Comparison of ENCODE assay signal across 12 cellular contexts in the genomic region with DNA sequence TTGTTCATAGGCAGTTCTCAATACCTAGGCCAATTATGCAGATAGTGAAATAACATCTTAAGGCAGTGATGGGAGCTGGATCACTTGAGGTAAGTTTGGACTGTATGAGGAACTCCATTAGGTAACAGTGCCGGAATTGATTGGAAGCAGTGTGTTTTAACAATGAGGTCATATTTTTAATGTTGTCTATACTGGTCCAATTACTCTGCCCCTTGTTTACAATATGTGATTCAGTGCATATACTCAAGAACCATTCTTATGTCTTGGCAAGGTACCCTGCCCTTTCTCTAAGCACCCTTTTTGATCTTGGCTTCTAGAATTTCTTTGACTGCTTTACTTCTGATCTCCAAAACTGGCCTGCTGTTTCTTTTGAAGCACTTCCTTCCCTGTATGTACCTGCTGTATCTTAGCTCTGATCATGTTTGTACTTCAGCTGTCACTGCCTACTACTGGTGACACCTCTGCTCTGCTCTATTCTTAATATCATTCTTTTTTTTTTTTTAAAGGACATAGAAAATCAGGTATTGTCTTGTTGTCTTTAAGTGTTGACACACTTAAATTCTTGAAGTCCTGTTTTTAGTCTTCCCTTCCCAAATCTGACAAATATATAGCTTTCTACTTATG. TPM values are rescaled to one million over a fixed set of nuclear protein-coding genes. Genes with fewer than 3 reads are reported as not detected.
A peak's percentile ranks its signal among the peaks of the same experiment; 100 is the strongest.
DNase-seq lines count a peak whose midpoint lies in the region; ATAC-seq, FAIRE-seq and TF ChIP-seq lines count a peak whose summit lies in the region.
"Had no signal": no experiment of that assay in that cellular context is flagged by ENCODE, and none has a peak within 500 bp of the region (broad histone marks: within the 10 kb centered on the region; RNA-seq: fewer than 3 reads in every experiment).

No MANE protein-coding gene starts in this region.

- H3K36me3 Mint-ChIP-seq in CD4-positive, alpha-beta T cell (ENCODE audit: low read depth): no peaks in the 10 kb centered on the region
- H3K36me3 Mint-ChIP-seq in T-helper 17 cell (ENCODE audit: low read depth): no peaks in the 10 kb centered on the region

- no peaks in the 10 kb centered on the region for H3K9me3 Mint-ChIP-seq in CD4-positive, alpha-beta T cell
- H3K9me3 Mint-ChIP-seq: activated T-helper 2 cell treated with anti-CD3 and anti-CD28 coated beads, Interferon-gamma antibody, Interleukin-2, Interleukin-4, amounts not matched to agents 10 μg/mL and 5 μg/mL and 100 μg/mL, durations not matched to agents 14 hours and 24 hours and 36 hours had no signal

- peak overlapping the region; percentile 40 for H3K4me3 Mint-ChIP-seq in CD4-positive, alpha-beta T cell
- H3K4me3 Mint-ChIP-seq in T-helper 17 cell: no peak overlapping the region

- H2AFZ ChIP-seq in HepG2 (ENCODE audit: low read length): no peak overlapping the region

- H3K4me3 ChIP-seq in HepG2 (replicated peaks in 1 of 3; ENCODE audit: insufficient read depth in 1 of 3, low read depth in 2 of 3, low read length in 3 of 3) (no peak overlapping the region), esophagus muscularis mucosa (no peak overlapping the region)
- H3K4me3 ChIP-seq: heart right ventricle, right atrium auricular region had no signal

- WGBS in HepG2 (ENCODE audit: low lambda C conversion rate): 88% methylated on average over 1 of the region's 1 CpG
- 78% methylated on average over 1 of the region's 1 CpG for WGBS in esophagus muscularis mucosa

- H3K27ac Mint-ChIP-seq in CD4-positive, alpha-beta T cell: peak overlapping the region; percentile 88
- peak overlapping the region; percentile 93 for H3K27ac Mint-ChIP-seq in T-helper 17 cell

- TF ChIP-seq POLR2A in HepG2 (IDR thresholded peaks at IDR 0.05; ENCODE audit: insufficient read depth in 1 of 2, low read depth in 2 of 2, low read length in 2 of 2) (no peak), esophagus muscularis mucosa (IDR thresholded peaks at IDR 0.05; ENCODE audit: low read depth) (no peak)

- TF ChIP-seq EP300 in HepG2 (IDR thresholded peaks at IDR 0.05; ENCODE audit: low read depth in 2 of 2, low read length in 2 of 2) (no peak), HepG2 (CRISPR knock-in tag; IDR thresholded peaks at IDR 0.05; ENCODE audit: borderline replicate concordance) (no peak), esophagus muscularis mucosa (IDR thresholded peaks at IDR 0.05) (no peak)

- no TSS peak for BruUV-seq in HepG2 (replicated peaks; lab: Mats Ljungman, UMichigan)

- no peaks in the 10 kb centered on the region for H3K27me3 Mint-ChIP-seq in CD4-positive, alpha-beta T cell
- no peaks in the 10 kb centered on the region for H3K27me3 Mint-ChIP-seq in T-helper 17 cell

- no peak for TF ChIP-seq CTCF in CD4-positive, alpha-beta T cell (IDR thresholded peaks at IDR 0.05)
- TF ChIP-seq CTCF in HepG2 (CRISPR knock-in tag; IDR thresholded peaks at IDR 0.05): no peak
- no peak for TF ChIP-seq CTCF in esophagus muscularis mucosa (IDR thresholded peaks at IDR 0.05)

- ATAC-seq in CD4-positive, alpha-beta T cell (ENCODE audit: poor library complexity): peak; percentile 66
- ATAC-seq in T-helper 17 cell (peak; percentile 66), HepG2 (no peak)
- ATAC-seq: heart right ventricle had no signal

- H3K9me3 ChIP-seq in CD4-positive, alpha-beta T cell (ENCODE audit: control insufficient read depth, low read length): no peaks in the 10 kb centered on the region
- H3K9me3 ChIP-seq in T-helper 17 cell (ENCODE audit: control insufficient read depth, low read length, poor library complexity, severe bottlenecking): no peaks in the 10 kb centered on the region
- H3K9me3 ChIP-seq in HepG2 (ENCODE audit: low read length): no peaks in the 10 kb centered on the region
- H3K9me3 ChIP-seq in esophagus muscularis mucosa: no peaks in the 10 kb centered on the region
- H3K9me3 ChIP-seq: heart right ventricle, right atrium auricular region had no signal

- H3K36me3 ChIP-seq in HepG2 (replicated peaks in 1 of 2; ENCODE audit: control insufficient read depth in 1 of 2, insufficient read depth in 2 of 2, low read length in 2 of 2): no peaks in the 10 kb centered on the region
- no peaks in the 10 kb centered on the region for H3K36me3 ChIP-seq in esophagus muscularis mucosa
- H3K36me3 ChIP-seq: heart right ventricle, right atrium auricular region had no signal

- FAIRE-seq in HepG2 (lab: Jason Lieb, UNC): no peak

- no peaks in the 10 kb centered on the region for H4K20me1 ChIP-seq in HepG2 (ENCODE audit: insufficient read depth, low read length)

- no peaks in the 10 kb centered on the region for H3K27me3 ChIP-seq in CD4-positive, alpha-beta T cell (ENCODE audit: control insufficient read depth, insufficient read depth, low read length)
- no peaks in the 10 kb centered on the region for H3K27me3 ChIP-seq in HepG2 (ENCODE audit: control insufficient read depth in 1 of 2, insufficient read depth in 2 of 2, low read length in 2 of 2)
- H3K27me3 ChIP-seq in esophagus muscularis mucosa: no peaks in the 10 kb centered on the region
- H3K27me3 ChIP-seq: heart right ventricle, right atrium auricular region had no signal

- H3K27ac ChIP-seq in CD4-positive, alpha-beta T cell (ENCODE audit: low read depth, low read length): peak overlapping the region; percentile 23
- H3K27ac ChIP-seq in HepG2 (ENCODE audit: extremely low read length, insufficient read depth, low read length) (no peak overlapping the region), esophagus muscularis mucosa (replicated peaks in 1 of 4) (no peak overlapping the region)
- H3K27ac ChIP-seq: heart right ventricle, right atrium auricular region had no signal

- CTCF ChIA-PET in CD4-positive, alpha-beta T cell (lab: Charles Lee): interaction anchor here (1.2 to 3.2 kb wide), 6 partner anchors 8 to 583 kb away, joined by 3 to 13 read pairs (median 5); partner anchors contain the start of gene C1GALT1
- CTCF ChIA-PET in HepG2 (lab: Yijun Ruan, JAX; ENCODE audit: low intra/inter-chr PET ratio, low total read pairs): no interaction called here

- TF ChIP-seq RAD21 in HepG2 (CRISPR knock-in tag; IDR thresholded peaks at IDR 0.05): no peak

- in situ Hi-C loops in HepG2 (cut with HindIII; ENCODE audit: extremely low pct_ligation_motif_present, low pct_unique_long_range_greater_than_20kb): no loop called here

- DNase-seq in CD4-positive, alpha-beta T cell: no peak
- DNase-seq in ELR (ENCODE audit: low read depth): peak; percentile 15
- no peak for DNase-seq in T-helper 17 cell
- DNase-seq in HepG2 (ENCODE audit: low spot score): no peak
- no peak for DNase-seq in HT-29 (ENCODE audit: low spot score)
- DNase-seq in NCI-H128 (lab: John Stamatoyannopoulos, UW; ENCODE audit: unreplicated experiment): no peak
- DNase-seq in esophagus muscularis mucosa (ENCODE audit: extremely low spot score): no peak
- no peak for DNase-seq in NCI-H1694 (lab: John Stamatoyannopoulos, UW)
- DNase-seq: heart right ventricle, NCI-H1092 treated with DMSO at 0.1 percent for 48 hours had no signal

- intact Hi-C loops in CD4-positive, alpha-beta T cell (cut with DNase I, micrococcal nuclease): loop anchor here (5.0 to 10.0 kb wide), 6 partner anchors 167 to 667 kb away; no protein-coding TSS in a partner anchor
- intact Hi-C loops in HepG2 (cut with micrococcal nuclease; ENCODE audit: unreplicated experiment): loop anchor here (5.0 to 10.0 kb wide), 5 partner anchors 122 to 450 kb away; partner anchors contain the start of gene UMAD1
- intact Hi-C loops in esophagus muscularis mucosa (cut with DNase I): no loop called here

- POLR2A ChIA-PET in CD4-positive, alpha-beta T cell (lab: Charles Lee): interaction anchor here (0.6 to 2.5 kb wide), 15 partner anchors 9 to 423 kb away, joined by 3 to 14 read pairs (median 4); partner anchors contain the start of genes GLCCI1 and UMAD1
- POLR2A ChIA-PET in HepG2 (lab: Yijun Ruan, JAX): no interaction called here

- H3K4me1 Mint-ChIP-seq in CD4-positive, alpha-beta T cell (ENCODE audit: low read depth): peaks cover 51% of the 10 kb centered on the region
- H3K4me1 Mint-ChIP-seq in T-helper 17 cell: peaks cover 41% of the 10 kb centered on the region

- H3K4me1 ChIP-seq in HepG2 (ENCODE audit: insufficient read depth, low read length) (peaks cover 11% of the 10 kb centered on the region), esophagus muscularis mucosa (peaks cover 3 to 27% (median 18%) of the 10 kb centered on the region in 4 donors)

- H3K9ac ChIP-seq in HepG2 (ENCODE audit: insufficient read depth, low read depth, low read length): no peak overlapping the region

- no peak overlapping the region for H3K4me2 ChIP-seq in HepG2 (ENCODE audit: low read depth, low read length)

- no peaks in the 10 kb centered on the region for H3K79me2 ChIP-seq in HepG2 (ENCODE audit: insufficient read depth, low read length)

TF ChIP-seq in HepG2, 621 proteins besides CTCF, POLR2A, EP300 and RAD21 (continues in another document):
- TF ChIP-seq ZNF432 (CRISPR knock-in tag; IDR thresholded peaks at IDR 0.05; ENCODE audit: borderline replicate concordance) (no peak), ZNF629 (CRISPR knock-in tag; conservative IDR thresholded peaks at IDR 0.05) (no peak)

RNA-seq across cellular contexts. Expression of gene RPA3, which starts 46.2 kb away (rescaled TPM):
- total RNA-seq in CD4-positive, alpha-beta T cell: 10 to 100 TPM; 32.9 to 36.5 TPM
- total RNA-seq in T-helper 17 cell (10 to 100 TPM; 27.0 to 34.9 TPM), HepG2 (2016; rRNA removed; fragmentation: Illumina TruSeq; extraction: Trizol) (154 and 206 TPM in 2 replicates), esophagus muscularis mucosa (10 to 100 TPM; 11.5 to 22.0 (median 16.3) TPM)
- 43.8 and 53.8 TPM in 2 replicates for total RNA-seq in HepG2 (2016; cell fraction: cytosol; rRNA removed; fragmentation: Illumina TruSeq; extraction: Trizol; ENCODE audit: low read depth)
- 156 and 243 TPM in 2 replicates for total RNA-seq in HepG2 (2016; cell fraction: insoluble cytoplasmic fraction; rRNA removed; fragmentation: Illumina TruSeq; extraction: Trizol)
- total RNA-seq in HepG2 (2016; cell fraction: membrane; rRNA removed; fragmentation: Illumina TruSeq; extraction: Trizol): 49.5 and 53.8 TPM in 2 replicates
- 50.8 and 57.3 TPM in 2 replicates for total RNA-seq in HepG2 (2016; cell fraction: nucleus; rRNA removed; fragmentation: Illumina TruSeq; extraction: Trizol)
- 21.3 and 38.3 TPM in 2 replicates for polyA plus RNA-seq in HepG2 (2011; rRNA removed)
- polyA plus RNA-seq in HepG2 (2011; cell fraction: cytosol; rRNA removed): 20.9 and 21.4 TPM in 2 replicates
- polyA plus RNA-seq in HepG2 (2011; cell fraction: nucleus; rRNA removed): 6.7 and 9.1 TPM in 2 replicates
- polyA plus RNA-seq in HepG2 (2012): 36.1 and 77.3 TPM in 2 replicates
- 40.7 and 49.7 TPM in 2 replicates for polyA plus RNA-seq in HepG2 (2016; cell fraction: cytosol; fragmentation: Illumina TruSeq; extraction: Trizol; ENCODE audit: low read depth)
- polyA plus RNA-seq in HepG2 (2016; cell fraction: insoluble cytoplasmic fraction; fragmentation: Illumina TruSeq; extraction: Trizol; ENCODE audit: low read depth): 177 and 187 TPM in 2 replicates
- polyA plus RNA-seq in HepG2 (2016; cell fraction: membrane; fragmentation: Illumina TruSeq; extraction: Trizol; ENCODE audit: low read depth): 42.6 and 46.1 TPM in 2 replicates
- polyA plus RNA-seq in HepG2 (2016; cell fraction: nucleus; fragmentation: Illumina TruSeq; extraction: Trizol; ENCODE audit: insufficient read depth, low read depth): 60.8 and 74.0 TPM in 2 replicates
- 3.7 and 11.0 TPM in 2 replicates for polyA minus RNA-seq in HepG2 (2011; rRNA and poly(A)+ RNA removed; ENCODE audit: low replicate concordance)
- polyA minus RNA-seq in HepG2 (2011; cell fraction: cytosol; rRNA and poly(A)+ RNA removed): 7.7 and 17.3 TPM in 2 replicates
- 6.8 and 9.0 TPM in 2 replicates for polyA minus RNA-seq in HepG2 (2011; cell fraction: nucleus; rRNA and poly(A)+ RNA removed)
- total RNA-seq in HT-29 (2014; rRNA removed; shearing (Covaris generic)): 21.1 and 22.0 TPM in 2 replicates
